ENCODE assay signal across 8 cellular contexts in genomic region chr7:2821842-2822507, GRCh38. TPM values are rescaled to one million over a fixed set of nuclear protein-coding genes. Genes with fewer than 3 reads are reported as not detected.
DNase-seq lines count a peak whose midpoint lies in the region; ATAC-seq, FAIRE-seq and TF ChIP-seq lines count a peak whose summit lies in the region.

No MANE protein-coding gene starts in this region.

- no peak for DNase-seq in GM12891 (ENCODE audit: insufficient read length, low spot score)
- DNase-seq in lung microvascular endothelial cell (ENCODE audit: low read depth in 2 of 2): peak; percentile 84 to 85
- no peak for DNase-seq in NCI-H82 (lab: John Stamatoyannopoulos, UW)
- no peak for DNase-seq in NCI-H146 (lab: John Stamatoyannopoulos, UW)

- peaks cover 12% of the 10 kb centered on the region for H3K36me3 Mint-ChIP-seq in activated T-helper 17 cell treated with anti-CD3 and anti-CD28 coated beads, Interleukin-2, amount 50 U/mL, for 72 hours (ENCODE audit: low read depth)

- H3K4me3 Mint-ChIP-seq in activated T-helper 17 cell treated with anti-CD3 and anti-CD28 coated beads, Interleukin-2, amount 50 U/mL, for 72 hours: peak overlapping the region; percentile 14

- H3K27ac Mint-ChIP-seq in activated T-helper 17 cell treated with anti-CD3 and anti-CD28 coated beads, Interleukin-2, amount 50 U/mL, for 72 hours: peak overlapping the region; percentile 7

- no peaks in the 10 kb centered on the region for H3K27me3 Mint-ChIP-seq in activated T-helper 17 cell treated with anti-CD3 and anti-CD28 coated beads, Interleukin-2, amount 50 U/mL, for 72 hours

- peaks cover 24% of the 10 kb centered on the region for H3K4me1 Mint-ChIP-seq in activated T-helper 17 cell treated with anti-CD3 and anti-CD28 coated beads, Interleukin-2, amount 50 U/mL, for 72 hours

- peak; percentile 61 for ATAC-seq in HG02938 (IDR thresholded peaks at IDR 0.05; ENCODE audit: unreplicated experiment)
- ATAC-seq in activated T-helper 17 cell treated with anti-CD3 and anti-CD28 coated beads, Interleukin-2, amount 50 U/mL, for 72 hours (replicated peaks): no peak
- ATAC-seq in GM21825 (IDR thresholded peaks at IDR 0.05; ENCODE audit: unreplicated experiment): no peak
- no peak for ATAC-seq in GM19455 (IDR thresholded peaks at IDR 0.05; ENCODE audit: unreplicated experiment)

- no peak for TF ChIP-seq POLR2A in GM12891 (IDR thresholded peaks at IDR 0.05; ENCODE audit: low read depth, low read length)

- FAIRE-seq in GM12891 (lab: Jason Lieb, UNC): peak; percentile 69

- H3K9me3 Mint-ChIP-seq in activated T-helper 17 cell treated with anti-CD3 and anti-CD28 coated beads, Interleukin-2, amount 50 U/mL, for 72 hours: no peaks in the 10 kb centered on the region

TF ChIP-seq in GM12891, 5 proteins besides CTCF, POLR2A, EP300 and RAD21:
- no peak for TF ChIP-seq PAX5 (IDR thresholded peaks at IDR 0.05; ENCODE audit: insufficient read depth, low read length, severe bottlenecking)
- TF ChIP-seq POU2F2 (IDR thresholded peaks at IDR 0.05; ENCODE audit: low read depth, low read length): peak; percentile 59; the same call in 1 of the 2 replicates

RNA-seq across cellular contexts. Expression of gene GNA12, which starts 22.1 kb away (rescaled TPM):
- polyA plus RNA-seq in GM12891 (2012; ENCODE audit: low read depth, missing spikeins): 17.9 TPM
- total RNA-seq in activated T-helper 17 cell treated with anti-CD3 and anti-CD28 coated beads, Interleukin-2, amount 50 U/mL, for 72 hours: 10 to 100 TPM; 15.4 to 17.4 TPM
- 22.0 and 27.2 TPM in 2 replicates for total RNA-seq in lung microvascular endothelial cell

Comparison
In these comparisons a context has a peak if more than half of its experiments do, and no peak if none do; other contexts are left out.
1. DNase-seq: peak in lung microvascular endothelial cell (2 of 2); none in GM12891 (single experiment), NCI-H82 (single experiment) and NCI-H146 (single experiment).